In the genomic region with DNA sequence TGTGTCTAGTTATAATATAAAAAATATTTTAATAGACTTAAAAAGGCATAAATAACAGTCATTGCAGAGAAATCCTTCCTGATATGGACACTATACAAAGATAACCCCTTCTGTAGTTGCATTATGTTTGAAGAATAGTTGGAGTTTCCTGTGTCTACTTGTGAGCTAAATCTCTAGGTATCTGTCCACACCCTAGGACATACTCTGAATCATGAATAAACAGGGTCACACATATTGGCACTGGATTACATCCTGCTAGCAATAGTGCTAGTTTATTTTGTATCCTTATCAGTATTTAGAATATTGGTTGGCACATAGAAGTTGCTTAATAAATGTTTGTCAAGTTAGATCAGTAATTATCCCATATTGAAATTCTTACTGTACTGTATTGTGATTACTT, we compare ENCODE assay signal across 20 cellular contexts.
"Had no signal": no experiment of that assay in that cellular context is flagged by ENCODE, and none has a peak within 500 bp of the region (broad histone marks: within the 10 kb centered on the region; RNA-seq: fewer than 3 reads in every experiment).

No MANE protein-coding gene starts in this region.

- H3K36me3 ChIP-seq: MG63, SJSA1 had no signal

- ATAC-seq: Panc1 had no signal

- DNase-seq: KBM-7, MG63, NCI-H1092, NCI-H1105 treated with DMSO at 0.1 percent for 48 hours, NCI-H1417 treated with DMSO at 0.1 percent for 48 hours, NCI-H187, NCI-H2029 treated with DMSO at 0.1 percent for 48 hours, NCI-H2171 treated with DMSO at 0.1 percent for 48 hours, NCI-H2227 treated with DMSO at 0.1 percent for 48 hours, NCI-H446, NCI-H510A, NCI-H524 treated with DMSO at 0.1 percent for 48 hours, NCI-H69, NCI-H774, Right ventricle myocardium superior, SIG-M5 had no signal

- H3K4me3 ChIP-seq: MG63, SJSA1, SK-N-MC had no signal

- H3K4me1 ChIP-seq: SJSA1 had no signal

- H3K27ac ChIP-seq: HL-60, SJSA1, SK-N-MC had no signal

- H3K27me3 ChIP-seq: MG63, SJSA1 had no signal

- H3K9me3 ChIP-seq: SJSA1 had no signal
